ENCODE assay signal across 10 cellular contexts in genomic region chrX:40495659-40496058, GRCh38.
"Had no signal": no experiment of that assay in that cellular context is flagged by ENCODE, and none has a peak within 500 bp of the region (broad histone marks: within the 10 kb centered on the region; RNA-seq: fewer than 3 reads in every experiment).

No MANE protein-coding gene starts in this region.

- H3K9me3 ChIP-seq: HAP-1 had no signal

- H3K9me3 Mint-ChIP-seq: HFFc6 had no signal

- FAIRE-seq: H1, H54 had no signal

- H3K36me3 ChIP-seq: HAP-1 had no signal

- H3K4me1 ChIP-seq: HAP-1 had no signal

- H3K27ac Mint-ChIP-seq: H9, HFFc6 had no signal

- H3K9ac ChIP-seq: GM23248 had no signal

- H2AFZ ChIP-seq: GM23248 had no signal

- ATAC-seq: HCT116 had no signal

- DNase-seq: GM23248, GOT3, H7, H9, HCEC 1CT, HFFc6 had no signal

- H3K4me3 Mint-ChIP-seq: H9, HFFc6 had no signal

- H3K4me3 ChIP-seq: GM23248, HAP-1 had no signal

- H3K27ac ChIP-seq: GM23248 had no signal
